ENCODE assay signal across 8 cellular contexts in genomic region chr22:37608477-37609239, GRCh38. TPM values are rescaled to one million over a fixed set of nuclear protein-coding genes. Genes with fewer than 3 reads are reported as not detected.
DNase-seq lines count a peak whose midpoint lies in the region; ATAC-seq and TF ChIP-seq lines count a peak whose summit lies in the region.

Gene GGA1, plus strand, starts transcription at chr22:37608834. Its CDS starts 27 bp downstream, at chr22:37608861.

- POLR2A ChIA-PET in RWPE1 (lab: Yijun Ruan, JAX; ENCODE audit: low non-redundant PET), result interaction anchor here (0.5 to 1.0 kb wide), 4 partner anchors 64 to 196 kb away, joined by 3 to 7 read pairs (median 4); a partner anchor contains a TSS
- POLR2A ChIA-PET in naive thymus-derived CD4-positive, alpha-beta T cell (lab: Charles Lee), result interaction anchor here (0.5 to 5.6 kb wide), 29 partner anchors 9 to 374 kb away, joined by 3 to 74 read pairs (median 5); partner anchors contain the start of genes ANKRD54, EIF3L, LGALS1 and LGALS2

- CTCF ChIA-PET in RWPE1 (lab: Yijun Ruan, JAX), result interaction anchor here (0.6 kb wide), 1 partner anchor 24 kb away, joined by 3 read pairs; no protein-coding TSS in a partner anchor
- CTCF ChIA-PET in naive thymus-derived CD4-positive, alpha-beta T cell (lab: Charles Lee), result interaction anchor here (0.6 to 6.0 kb wide), 19 partner anchors 12 to 832 kb away, joined by 3 to 36 read pairs (median 5); partner anchors contain the start of genes IFT27, MFNG, NOL12 and PDXP

- peaks cover 46 to 47% of the 10 kb centered on the region in 2 donors for H3K4me1 ChIP-seq in naive thymus-derived CD4-positive, alpha-beta T cell (ENCODE audit: control insufficient read depth in 2 of 2, insufficient read depth in 2 of 2, low read length in 2 of 2)

- H3K36me3 ChIP-seq in naive thymus-derived CD4-positive, alpha-beta T cell (ENCODE audit: control insufficient read depth in 2 of 3, insufficient read depth in 3 of 3, low read length in 3 of 3), result peaks cover 0 to 6% (median 0%) of the 10 kb centered on the region in 3 experiments

- no peaks in the 10 kb centered on the region for H3K27me3 Mint-ChIP-seq in activated T-helper 17 cell treated with anti-CD3 and anti-CD28 coated beads, Interleukin-2, amount 50 U/mL, for 72 hours
- peaks cover 0 to 6% (median 0%) of the 10 kb centered on the region in 5 donors for H3K27me3 Mint-ChIP-seq in naive thymus-derived CD4-positive, alpha-beta T cell
- peaks cover 8% of the 10 kb centered on the region for H3K27me3 Mint-ChIP-seq in stimulated activated memory B cell treated with anti-CD40 and anti-IgM and Interleukin-4, amounts not matched to agents 10 μg/mL and 1 μg/mL and 100 μg/mL, for 72 hours

- no peaks in the 10 kb centered on the region for H3K9me3 Mint-ChIP-seq in activated T-helper 17 cell treated with anti-CD3 and anti-CD28 coated beads, Interleukin-2, amount 50 U/mL, for 72 hours
- peaks cover 0 to 2% (median 0%) of the 10 kb centered on the region in 11 donors for H3K9me3 Mint-ChIP-seq in naive thymus-derived CD4-positive, alpha-beta T cell
- H3K9me3 Mint-ChIP-seq in stimulated activated memory B cell treated with anti-CD40 and anti-IgM and Interleukin-4, amounts not matched to agents 10 μg/mL and 1 μg/mL and 100 μg/mL, for 72 hours, result no peaks in the 10 kb centered on the region

- H3K4me3 ChIP-seq in naive thymus-derived CD4-positive, alpha-beta T cell (ENCODE audit: low read length), result peak within 1 kb of the TSS; percentile 81

- peaks cover 11% of the 10 kb centered on the region for H3K36me3 Mint-ChIP-seq in activated T-helper 17 cell treated with anti-CD3 and anti-CD28 coated beads, Interleukin-2, amount 50 U/mL, for 72 hours (ENCODE audit: low read depth)
- peaks cover 0 to 5% (median 0%) of the 10 kb centered on the region in 5 donors for H3K36me3 Mint-ChIP-seq in naive thymus-derived CD4-positive, alpha-beta T cell
- peaks cover 17% of the 10 kb centered on the region for H3K36me3 Mint-ChIP-seq in stimulated activated memory B cell treated with anti-CD40 and anti-IgM and Interleukin-4, amounts not matched to agents 10 μg/mL and 1 μg/mL and 100 μg/mL, for 72 hours

- no peaks in the 10 kb centered on the region for H3K27me3 ChIP-seq in naive thymus-derived CD4-positive, alpha-beta T cell (ENCODE audit: control insufficient read depth in 2 of 2, insufficient read depth in 2 of 2, low read length in 2 of 2)

- ATAC-seq in activated T-helper 17 cell treated with anti-CD3 and anti-CD28 coated beads, Interleukin-2, amount 50 U/mL, for 72 hours (replicated peaks), result peak; percentile 85
- ATAC-seq in naive thymus-derived CD4-positive, alpha-beta T cell, result peak; percentile 89
- ATAC-seq in stimulated activated memory B cell treated with anti-CD40 and anti-IgM and Interleukin-4, amounts not matched to agents 10 μg/mL and 1 μg/mL and 100 μg/mL, for 72 hours, result peak; percentile 94

- peak within 1 kb of the TSS; percentile 96 for H3K27ac ChIP-seq in RWPE1
- peak within 1 kb of the TSS; percentile 85 for H3K27ac ChIP-seq in naive thymus-derived CD4-positive, alpha-beta T cell (ENCODE audit: low read depth, low read length)

- H3K9me3 ChIP-seq in naive thymus-derived CD4-positive, alpha-beta T cell (ENCODE audit: control insufficient read depth in 2 of 3, low read length in 3 of 3), result no peaks in the 10 kb centered on the region

- intact Hi-C loops in naive thymus-derived CD4-positive, alpha-beta T cell (cut with micrococcal nuclease), result loop anchor here (1.0 to 10.0 kb wide), 21 partner anchors 15 to 1264 kb away; partner anchors contain the start of genes EIF3L (in 2 of the 2), NOL12 (in 2 of the 2), RAC2 (in 2 of the 2) and SH3BP1 (in 2 of the 2)

- peak within 1 kb of the TSS; percentile 99 for H3K27ac Mint-ChIP-seq in activated T-helper 17 cell treated with anti-CD3 and anti-CD28 coated beads, Interleukin-2, amount 50 U/mL, for 72 hours
- peak within 1 kb of the TSS; percentile 93 to 99 (median 97) for H3K27ac Mint-ChIP-seq in naive thymus-derived CD4-positive, alpha-beta T cell
- H3K27ac Mint-ChIP-seq in stimulated activated memory B cell treated with anti-CD40 and anti-IgM and Interleukin-4, amounts not matched to agents 10 μg/mL and 1 μg/mL and 100 μg/mL, for 72 hours, result peak within 1 kb of the TSS; percentile 99

- DNase-seq in EH (ENCODE audit: low read depth) (peak; percentile 98), H4 (ENCODE audit: low spot score) (peak; percentile 89), LoVo (ENCODE audit: low spot score) (peak; percentile 92), RWPE1 (ENCODE audit: low spot score) (peak; percentile 92), fibroblast of gingiva (ENCODE audit: low read depth) (peak; percentile 97)
- peak; percentile 92 to 99 (median 97) for DNase-seq in naive thymus-derived CD4-positive, alpha-beta T cell

- H3K4me1 Mint-ChIP-seq in activated T-helper 17 cell treated with anti-CD3 and anti-CD28 coated beads, Interleukin-2, amount 50 U/mL, for 72 hours, result peaks cover 21% of the 10 kb centered on the region
- H3K4me1 Mint-ChIP-seq in naive thymus-derived CD4-positive, alpha-beta T cell, result peaks cover 36 to 72% (median 57%) of the 10 kb centered on the region in 7 donors
- H3K4me1 Mint-ChIP-seq in stimulated activated memory B cell treated with anti-CD40 and anti-IgM and Interleukin-4, amounts not matched to agents 10 μg/mL and 1 μg/mL and 100 μg/mL, for 72 hours, result peaks cover 43% of the 10 kb centered on the region

- H3K4me3 Mint-ChIP-seq in activated T-helper 17 cell treated with anti-CD3 and anti-CD28 coated beads, Interleukin-2, amount 50 U/mL, for 72 hours, result peak within 1 kb of the TSS; percentile 97
- peak within 1 kb of the TSS; percentile 88 to 97 (median 93) for H3K4me3 Mint-ChIP-seq in naive thymus-derived CD4-positive, alpha-beta T cell
- H3K4me3 Mint-ChIP-seq in stimulated activated memory B cell treated with anti-CD40 and anti-IgM and Interleukin-4, amounts not matched to agents 10 μg/mL and 1 μg/mL and 100 μg/mL, for 72 hours, result peak within 1 kb of the TSS; percentile 95

- TF ChIP-seq CTCF in RWPE1 (conservative IDR thresholded peaks at IDR 0.05; ENCODE audit: low read depth), result no peak

RNA-seq across cellular contexts. Expression of gene GGA1, which starts in this region (rescaled TPM):
- total RNA-seq in H4 (2014; rRNA removed; shearing (Covaris generic)), result 8.2 and 31.3 TPM in 2 replicates
- total RNA-seq in activated T-helper 17 cell treated with anti-CD3 and anti-CD28 coated beads, Interleukin-2, amount 50 U/mL, for 72 hours, result 10 to 100 TPM; 69.3 to 79.8 TPM
- 100 to 1,000 TPM in 3 of 5 experiments, 10 to 100 TPM in 2; 64.2 to 124 (median 102) TPM for total RNA-seq in naive thymus-derived CD4-positive, alpha-beta T cell
- 10 to 100 TPM; 20.8 to 22.3 TPM for polyA plus RNA-seq in naive thymus-derived CD4-positive, alpha-beta T cell

Comparison
In these comparisons a context has a peak if more than half of its experiments do, and no peak if none do; other contexts are left out.
1. Peak in every context shown above with its lines: DNase-seq, ATAC-seq, H3K4me3 ChIP-seq and H3K27ac ChIP-seq.